ENCODE assay signal across 1 cellular context in the genomic region with DNA sequence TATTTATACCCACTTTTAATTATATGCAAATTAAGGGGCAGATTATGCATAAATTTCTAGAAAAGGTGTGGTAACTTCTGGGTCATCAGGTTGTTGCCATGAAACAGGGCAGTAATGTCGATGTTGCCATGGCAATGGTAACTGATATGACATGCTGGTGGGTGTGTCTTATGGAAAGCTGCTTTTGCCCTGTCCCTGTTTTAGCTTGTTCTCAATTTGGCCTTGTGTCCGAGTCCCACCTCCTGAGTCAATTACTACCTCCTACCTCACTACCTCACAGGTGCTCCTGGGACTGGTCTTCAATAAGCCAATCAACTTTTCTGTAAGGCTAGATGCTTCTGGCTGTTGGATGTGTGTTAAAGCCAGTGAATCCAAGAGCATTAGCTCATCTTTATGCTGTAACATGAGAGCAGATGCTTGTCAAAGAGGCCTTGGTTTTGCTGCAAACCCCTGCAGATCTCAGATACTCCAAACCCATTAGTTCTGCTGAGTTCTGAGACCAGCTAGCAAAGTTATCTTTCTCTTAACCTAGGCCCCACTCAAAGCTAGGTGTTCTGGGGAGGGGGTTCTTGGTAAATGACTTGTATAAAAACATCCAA.
TF ChIP-seq lines count a peak whose summit lies in the region.

No MANE protein-coding gene starts in this region.

TF ChIP-seq in GM12878, 131 proteins besides CTCF, POLR2A, EP300 and RAD21:
- no peak for TF ChIP-seq ZNF274 (IDR thresholded peaks at IDR 0.05; ENCODE audit: insufficient read depth, insufficient read length)
- no peak for TF ChIP-seq RUNX3 (IDR thresholded peaks at IDR 0.05; ENCODE audit: low read length)
- TF ChIP-seq RCOR1 (conservative IDR thresholded peaks at IDR 0.05; ENCODE audit: low read depth, low read length), result no peak
- TF ChIP-seq, protein P1, sequence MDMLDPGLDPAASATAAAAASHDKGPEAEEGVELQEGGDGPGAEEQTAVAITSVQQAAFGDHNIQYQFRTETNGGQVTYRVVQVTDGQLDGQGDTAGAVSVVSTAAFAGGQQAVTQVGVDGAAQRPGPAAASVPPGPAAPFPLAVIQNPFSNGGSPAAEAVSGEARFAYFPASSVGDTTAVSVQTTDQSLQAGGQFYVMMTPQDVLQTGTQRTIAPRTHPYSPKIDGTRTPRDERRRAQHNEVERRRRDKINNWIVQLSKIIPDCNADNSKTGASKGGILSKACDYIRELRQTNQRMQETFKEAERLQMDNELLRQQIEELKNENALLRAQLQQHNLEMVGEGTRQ (IDR thresholded peaks at IDR 0.05; ENCODE audit: borderline replicate concordance, low read depth, low read length), result no peak
- TF ChIP-seq LARP7 (IDR thresholded peaks at IDR 0.05), result no peak
- TF ChIP-seq FOXM1 (IDR thresholded peaks at IDR 0.05; ENCODE audit: low read depth, low read length), result no peak
- TF ChIP-seq, protein P2, sequence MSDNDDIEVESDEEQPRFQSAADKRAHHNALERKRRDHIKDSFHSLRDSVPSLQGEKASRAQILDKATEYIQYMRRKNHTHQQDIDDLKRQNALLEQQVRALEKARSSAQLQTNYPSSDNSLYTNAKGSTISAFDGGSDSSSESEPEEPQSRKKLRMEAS (IDR thresholded peaks at IDR 0.05; ENCODE audit: low read depth, low read length), result no peak
- no peak for TF ChIP-seq KDM1A (IDR thresholded peaks at IDR 0.05; ENCODE audit: borderline replicate concordance)
